In genomic region chr7:137195996-137196395, GRCh38 we compare ENCODE assay signal across 25 cellular contexts.
"Had no signal": no experiment of that assay in that cellular context is flagged by ENCODE, and none has a peak within 500 bp of the region (broad histone marks: within the 10 kb centered on the region; RNA-seq: fewer than 3 reads in every experiment).

No MANE protein-coding gene starts in this region.

- H3K27ac Mint-ChIP-seq: activated CD4-positive, alpha-beta T cell treated with anti-CD3 and anti-CD28 coated beads, Interleukin-2, amount 10 ng/mL, durations not matched to agents 7 days and 5 days; activated CD8-positive, alpha-beta memory T cell treated with anti-CD3 and anti-CD28 coated beads, Interleukin-2, amount 10 ng/mL, durations not matched to agents 7 days and 5 days; activated CD8-positive, alpha-beta T cell treated with anti-CD3 and anti-CD28 coated beads for 36 hours; activated naive CD4-positive, alpha-beta T cell treated with anti-CD3 and anti-CD28 coated beads, Interleukin-2, amount 50 U/mL, for 24 hours; brain; memory B cell; nephron; stimulated activated effector memory CD8-positive, alpha-beta T cell treated with anti-CD3 and anti-CD28 coated beads, Interleukin-12 subunit alpha, Interleukin-12 subunit beta, amount 100 ng/mL, for 72 hours; stimulated activated naive CD8-positive, alpha-beta T cell treated with anti-CD3 and anti-CD28 coated beads, Interleukin-15, amount 100 ng/mL, for 72 hours; T-helper 1 cell treated with Interleukin-12 subunit alpha and Interleukin-12 subunit beta and Interleukin-4 antibody, amounts not matched to agents 30 μg/mL and 1 μg/mL, for 36 hours had no signal

- H3K36me3 Mint-ChIP-seq: activated CD8-positive, alpha-beta memory T cell treated with anti-CD3 and anti-CD28 coated beads, Interleukin-2, amount 10 ng/mL, durations not matched to agents 7 days and 5 days; activated naive CD4-positive, alpha-beta T cell treated with anti-CD3 and anti-CD28 coated beads, Interleukin-2, amount 50 U/mL, for 24 hours; brain; memory B cell; stimulated activated effector memory CD8-positive, alpha-beta T cell treated with anti-CD3 and anti-CD28 coated beads, Interleukin-12 subunit alpha, Interleukin-12 subunit beta, amount 100 ng/mL, for 72 hours had no signal

- H3K4me3 Mint-ChIP-seq: activated CD4-positive, alpha-beta T cell treated with anti-CD3 and anti-CD28 coated beads, Interleukin-2, amount 10 ng/mL, durations not matched to agents 7 days and 5 days; activated CD8-positive, alpha-beta memory T cell treated with anti-CD3 and anti-CD28 coated beads, Interleukin-2, amount 10 ng/mL, durations not matched to agents 7 days and 5 days; activated CD8-positive, alpha-beta T cell treated with anti-CD3 and anti-CD28 coated beads for 36 hours; activated naive CD4-positive, alpha-beta T cell treated with anti-CD3 and anti-CD28 coated beads, Interleukin-2, amount 50 U/mL, for 24 hours; brain; memory B cell; nephron; stimulated activated effector memory CD8-positive, alpha-beta T cell treated with anti-CD3 and anti-CD28 coated beads, Interleukin-12 subunit alpha, Interleukin-12 subunit beta, amount 100 ng/mL, for 72 hours; stimulated activated naive CD8-positive, alpha-beta T cell treated with anti-CD3 and anti-CD28 coated beads, Interleukin-15, amount 100 ng/mL, for 72 hours; T-helper 1 cell treated with Interleukin-12 subunit alpha and Interleukin-12 subunit beta and Interleukin-4 antibody, amounts not matched to agents 30 μg/mL and 1 μg/mL, for 36 hours had no signal

- DNase-seq: activated CD4-positive, alpha-beta T cell treated with anti-CD3 and anti-CD28 coated beads, Interleukin-2, amount 10 ng/mL, durations not matched to agents 7 days and 5 days; activated CD8-positive, alpha-beta memory T cell treated with anti-CD3 and anti-CD28 coated beads, Interleukin-2, amount 10 ng/mL, durations not matched to agents 7 days and 5 days; activated CD8-positive, alpha-beta T cell treated with anti-CD3 and anti-CD28 coated beads for 36 hours; activated gamma-delta T cell treated with Interleukin-2 at 50 U/mL for 16 hours; anterior cingulate cortex; dermis blood vessel endothelial cell; effector CD8-positive, alpha-beta T cell; heart right ventricle; islet precursor cell; left cardiac atrium; nucleus accumbens; posterior cingulate gyrus; small intestine; stimulated activated CD4-positive, alpha-beta T cell treated with anti-CD3 and anti-CD28 coated beads, Interleukin-2, amount 100 ng/mL, for 24 hours; stimulated activated naive CD8-positive, alpha-beta T cell treated with anti-CD3 and anti-CD28 coated beads, Interleukin-15, amount 100 ng/mL, for 72 hours; T1000; tibial artery had no signal

- H3K27me3 Mint-ChIP-seq: activated CD4-positive, alpha-beta T cell treated with anti-CD3 and anti-CD28 coated beads, Interleukin-2, amount 10 ng/mL, durations not matched to agents 7 days and 5 days; activated CD8-positive, alpha-beta memory T cell treated with anti-CD3 and anti-CD28 coated beads, Interleukin-2, amount 10 ng/mL, durations not matched to agents 7 days and 5 days; activated CD8-positive, alpha-beta T cell treated with anti-CD3 and anti-CD28 coated beads for 36 hours; activated naive CD4-positive, alpha-beta T cell treated with anti-CD3 and anti-CD28 coated beads, Interleukin-2, amount 50 U/mL, for 24 hours; brain; memory B cell; stimulated activated naive CD8-positive, alpha-beta T cell treated with anti-CD3 and anti-CD28 coated beads, Interleukin-15, amount 100 ng/mL, for 72 hours had no signal

- H3K27ac ChIP-seq: heart right ventricle, tibial artery had no signal

- H3K27me3 ChIP-seq: heart right ventricle, tibial artery had no signal

- H3K9me3 Mint-ChIP-seq: activated CD4-positive, alpha-beta T cell treated with anti-CD3 and anti-CD28 coated beads, Interleukin-2, amount 10 ng/mL, durations not matched to agents 7 days and 5 days; activated CD8-positive, alpha-beta T cell treated with anti-CD3 and anti-CD28 coated beads for 36 hours; activated naive CD4-positive, alpha-beta T cell treated with anti-CD3 and anti-CD28 coated beads, Interleukin-2, amount 50 U/mL, for 24 hours; brain; memory B cell; nephron; stimulated activated naive CD8-positive, alpha-beta T cell treated with anti-CD3 and anti-CD28 coated beads, Interleukin-15, amount 100 ng/mL, for 72 hours; T-helper 1 cell treated with Interleukin-12 subunit alpha and Interleukin-12 subunit beta and Interleukin-4 antibody, amounts not matched to agents 30 μg/mL and 1 μg/mL, for 36 hours had no signal

- H3K4me1 ChIP-seq: heart right ventricle, tibial artery had no signal

- H3K4me3 ChIP-seq: heart right ventricle, tibial artery had no signal

- ATAC-seq: activated CD4-positive, CD25-positive, alpha-beta regulatory T cell treated with anti-CD3 and anti-CD28 coated beads, Interleukin-2, amount 50 U/mL, for 24 hours; activated CD8-positive, alpha-beta memory T cell treated with anti-CD3 and anti-CD28 coated beads, Interleukin-2, amount 10 ng/mL, durations not matched to agents 7 days and 5 days; activated CD8-positive, alpha-beta T cell treated with anti-CD3 and anti-CD28 coated beads for 36 hours; heart right ventricle; left cardiac atrium; sciatic nerve; stimulated activated effector memory CD8-positive, alpha-beta T cell treated with anti-CD3 and anti-CD28 coated beads, Interleukin-12 subunit alpha, Interleukin-12 subunit beta, amount 100 ng/mL, for 72 hours; stimulated activated naive CD8-positive, alpha-beta T cell treated with anti-CD3 and anti-CD28 coated beads, Interleukin-15, amount 100 ng/mL, for 72 hours had no signal

- H3K36me3 ChIP-seq: heart right ventricle, tibial artery had no signal

- H3K4me1 Mint-ChIP-seq: activated CD4-positive, alpha-beta T cell treated with anti-CD3 and anti-CD28 coated beads, Interleukin-2, amount 10 ng/mL, durations not matched to agents 7 days and 5 days; activated CD8-positive, alpha-beta memory T cell treated with anti-CD3 and anti-CD28 coated beads, Interleukin-2, amount 10 ng/mL, durations not matched to agents 7 days and 5 days; activated naive CD4-positive, alpha-beta T cell treated with anti-CD3 and anti-CD28 coated beads, Interleukin-2, amount 50 U/mL, for 24 hours; brain; memory B cell; nephron; stimulated activated effector memory CD8-positive, alpha-beta T cell treated with anti-CD3 and anti-CD28 coated beads, Interleukin-12 subunit alpha, Interleukin-12 subunit beta, amount 100 ng/mL, for 72 hours; stimulated activated naive CD8-positive, alpha-beta T cell treated with anti-CD3 and anti-CD28 coated beads, Interleukin-15, amount 100 ng/mL, for 72 hours had no signal
